18 cellular contexts compared by ENCODE assay signal in the genomic region with DNA sequence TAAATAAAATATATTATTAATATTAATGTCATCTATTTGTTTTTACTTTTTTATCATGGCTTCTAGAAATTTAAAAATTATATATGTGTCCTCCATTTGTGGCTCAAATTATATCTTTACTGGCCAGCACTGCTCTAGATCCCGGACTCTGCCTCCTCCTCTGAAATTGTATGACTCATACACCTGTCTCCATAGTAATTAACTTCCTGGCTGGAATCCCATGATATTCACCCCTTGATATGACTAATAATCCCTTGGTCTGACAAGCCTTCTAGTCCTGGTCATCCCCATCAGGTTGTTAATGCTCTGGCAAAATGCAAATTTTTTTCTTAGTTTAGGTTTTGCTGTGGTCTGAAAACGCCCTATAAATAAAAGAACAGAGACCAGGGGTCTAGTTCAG.
A peak's percentile ranks its signal among the peaks of the same experiment; 100 is the strongest.
DNase-seq lines count a peak whose midpoint lies in the region; ATAC-seq and TF ChIP-seq lines count a peak whose summit lies in the region.
"Had no signal": no experiment of that assay in that cellular context is flagged by ENCODE, and none has a peak within 500 bp of the region (broad histone marks: within the 10 kb centered on the region; RNA-seq: fewer than 3 reads in every experiment).

No MANE protein-coding gene starts in this region.

- ATAC-seq in GM18867 (IDR thresholded peaks at IDR 0.05; ENCODE audit: unreplicated experiment) = no peak
- ATAC-seq: activated CD4-positive, alpha-beta T cell treated with anti-CD3 and anti-CD28 coated beads for 36 hours; heart left ventricle; left lobe of liver had no signal

- POLR2A ChIA-PET in PC-9 (lab: Charles Lee; ENCODE audit: unreplicated experiment) = no interaction called here

- H3K9me3 Mint-ChIP-seq in HFFc6 = peaks cover 6% of the 10 kb centered on the region; the same call in 1 of the 2 replicates
- H3K9me3 Mint-ChIP-seq: activated naive CD4-positive, alpha-beta T cell treated with anti-CD3 and anti-CD28 coated beads, Interleukin-2, amount 50 U/mL, for 24 hours had no signal

- H3K9me3 ChIP-seq in PC-9 (ENCODE audit: insufficient read depth, low read depth) (peaks cover 19% of the 10 kb centered on the region; the same call in 1 of the 2 replicates), esophagus muscularis mucosa (peaks cover 0 to 9% (median 0%) of the 10 kb centered on the region in 4 donors), suprapubic skin (no peaks in the 10 kb centered on the region)
- H3K9me3 ChIP-seq: transverse colon had no signal

- DNase-seq in HFFc6 = peak; percentile 46
- DNase-seq in PC-9 = peak; percentile 35 to 80
- peak; percentile 78 for DNase-seq in esophagus muscularis mucosa (ENCODE audit: extremely low spot score)
- DNase-seq in pulmonary artery endothelial cell (ENCODE audit: low read depth, low spot score) = peak; percentile 68
- no peak for DNase-seq in suprapubic skin (ENCODE audit: low spot score in 2 of 2)
- no peak for DNase-seq in occipital lobe (lab: John Stamatoyannopoulos, UW)
- DNase-seq: activated CD4-positive, alpha-beta T cell treated with anti-CD3 and anti-CD28 coated beads for 36 hours; caudate nucleus; GDM1; heart left ventricle; KBM-7; SHP77; transverse colon had no signal

- H3K27me3 Mint-ChIP-seq in HFFc6 (ENCODE audit: insufficient read depth) = no peaks in the 10 kb centered on the region; the same call in 1 of the 2 replicates
- H3K27me3 Mint-ChIP-seq: activated CD4-positive, alpha-beta T cell treated with anti-CD3 and anti-CD28 coated beads for 36 hours; activated naive CD4-positive, alpha-beta T cell treated with anti-CD3 and anti-CD28 coated beads, Interleukin-2, amount 50 U/mL, for 24 hours had no signal

- H4K20me1 ChIP-seq in PC-9 (ENCODE audit: insufficient read depth) = no peaks in the 10 kb centered on the region

- H3K4me3 ChIP-seq in PC-9 = no peak overlapping the region
- no peak overlapping the region for H3K4me3 ChIP-seq in esophagus muscularis mucosa
- H3K4me3 ChIP-seq in suprapubic skin = no peak overlapping the region
- H3K4me3 ChIP-seq: heart left ventricle, transverse colon had no signal

- H3K4me3 Mint-ChIP-seq in HFFc6 = no peak overlapping the region
- H3K4me3 Mint-ChIP-seq: activated CD4-positive, alpha-beta T cell treated with anti-CD3 and anti-CD28 coated beads for 36 hours; activated naive CD4-positive, alpha-beta T cell treated with anti-CD3 and anti-CD28 coated beads, Interleukin-2, amount 50 U/mL, for 24 hours; T-helper 2 cell treated with Interferon-gamma antibody and Interleukin-4, amounts not matched to agents 5 μg/mL and 100 μg/mL, for 36 hours had no signal

- H3F3A ChIP-seq in PC-9 (ENCODE audit: insufficient read depth, low read depth) = peaks cover 5% of the 10 kb centered on the region; the same call in 1 of the 2 replicates

- 68% methylated on average over 2 of the region's 2 CpGs for WGBS in esophagus muscularis mucosa
- WGBS in suprapubic skin = 68% methylated on average over 2 of the region's 2 CpGs

- no peaks in the 10 kb centered on the region for H3K79me2 ChIP-seq in PC-9 (ENCODE audit: low read depth)

- no peaks in the 10 kb centered on the region for H3K36me3 Mint-ChIP-seq in HFFc6 (ENCODE audit: low read depth)
- H3K36me3 Mint-ChIP-seq: activated naive CD4-positive, alpha-beta T cell treated with anti-CD3 and anti-CD28 coated beads, Interleukin-2, amount 50 U/mL, for 24 hours had no signal

- H3K4me1 ChIP-seq in PC-9 (replicated peaks; ENCODE audit: insufficient read depth) (peaks cover 44% of the 10 kb centered on the region), esophagus muscularis mucosa (no peaks in the 10 kb centered on the region), suprapubic skin (no peaks in the 10 kb centered on the region)
- H3K4me1 ChIP-seq: transverse colon had no signal

- TF ChIP-seq POLR2A in esophagus muscularis mucosa (IDR thresholded peaks at IDR 0.05; ENCODE audit: low read depth) = no peak
- TF ChIP-seq POLR2A in suprapubic skin (IDR thresholded peaks at IDR 0.05) = no peak

- H3K27ac ChIP-seq in PC-9 (peak overlapping the region; percentile 38), esophagus muscularis mucosa (replicated peaks in 1 of 4) (no peak overlapping the region), suprapubic skin (no peak overlapping the region)
- H3K27ac ChIP-seq: C4-2B, heart left ventricle, transverse colon had no signal

- peaks cover 28% of the 10 kb centered on the region; the same call in 1 of the 2 replicates for H3K4me1 Mint-ChIP-seq in HFFc6 (ENCODE audit: low read depth)
- H3K4me1 Mint-ChIP-seq: activated CD4-positive, alpha-beta T cell treated with anti-CD3 and anti-CD28 coated beads for 36 hours; activated naive CD4-positive, alpha-beta T cell treated with anti-CD3 and anti-CD28 coated beads, Interleukin-2, amount 50 U/mL, for 24 hours had no signal

- H3K27ac Mint-ChIP-seq in HFFc6 = no peak overlapping the region
- H3K27ac Mint-ChIP-seq: activated CD4-positive, alpha-beta T cell treated with anti-CD3 and anti-CD28 coated beads for 36 hours; activated naive CD4-positive, alpha-beta T cell treated with anti-CD3 and anti-CD28 coated beads, Interleukin-2, amount 50 U/mL, for 24 hours; T-helper 2 cell treated with Interferon-gamma antibody and Interleukin-4, amounts not matched to agents 5 μg/mL and 100 μg/mL, for 36 hours had no signal

- BruUV-seq in PC-9 (replicated peaks; lab: Mats Ljungman, UMichigan) = no TSS peak

- no peak for TF ChIP-seq EP300 in esophagus muscularis mucosa (IDR thresholded peaks at IDR 0.05)
- no peak for TF ChIP-seq EP300 in suprapubic skin (IDR thresholded peaks at IDR 0.05)

- CTCF ChIA-PET in PC-9 (lab: Charles Lee) = no interaction called here

- intact Hi-C loops in PC-9 (cut with micrococcal nuclease; ENCODE audit: unreplicated experiment) (loop anchor here (5.0 kb wide), 3 partner anchors 48 to 497 kb away; no protein-coding TSS in a partner anchor), esophagus muscularis mucosa (cut with DNase I) (no loop called here)

- TF ChIP-seq CTCF in HFFc6 (IDR thresholded peaks at IDR 0.05) = no peak
- no peak for TF ChIP-seq CTCF in PC-9 (conservative IDR thresholded peaks at IDR 0.05)
- TF ChIP-seq CTCF in esophagus muscularis mucosa (IDR thresholded peaks at IDR 0.05) = no peak
- TF ChIP-seq CTCF in suprapubic skin (IDR thresholded peaks at IDR 0.05) = no peak

- no peaks in the 10 kb centered on the region for H3K27me3 ChIP-seq in PC-9 (ENCODE audit: insufficient read depth, low read depth)
- H3K27me3 ChIP-seq in esophagus muscularis mucosa = no peaks in the 10 kb centered on the region
- no peaks in the 10 kb centered on the region for H3K27me3 ChIP-seq in suprapubic skin
- H3K27me3 ChIP-seq: heart left ventricle, transverse colon had no signal

- H3K9me2 ChIP-seq in PC-9 (ENCODE audit: insufficient read depth) = no peaks in the 10 kb centered on the region

- H3K4me2 ChIP-seq in PC-9 = peak overlapping the region; percentile 6; the same call in 1 of the 2 replicates

- H3K36me3 ChIP-seq in PC-9 (ENCODE audit: low read depth) (no peaks in the 10 kb centered on the region), esophagus muscularis mucosa (no peaks in the 10 kb centered on the region), suprapubic skin (no peaks in the 10 kb centered on the region)
- H3K36me3 ChIP-seq: heart left ventricle, transverse colon had no signal

- no peak overlapping the region for H2AFZ ChIP-seq in PC-9

Comparison
In these comparisons a context has a peak if more than half of its experiments do, and no peak if none do; other contexts are left out.
1. DNase-seq: peak in HFFc6 (single experiment), PC-9 (2 of 2), esophagus muscularis mucosa (single experiment) and pulmonary artery endothelial cell (single experiment); none in suprapubic skin (0 of 2) and occipital lobe (single experiment).